ENCODE assay signal across 1 cellular context in the genomic region with DNA sequence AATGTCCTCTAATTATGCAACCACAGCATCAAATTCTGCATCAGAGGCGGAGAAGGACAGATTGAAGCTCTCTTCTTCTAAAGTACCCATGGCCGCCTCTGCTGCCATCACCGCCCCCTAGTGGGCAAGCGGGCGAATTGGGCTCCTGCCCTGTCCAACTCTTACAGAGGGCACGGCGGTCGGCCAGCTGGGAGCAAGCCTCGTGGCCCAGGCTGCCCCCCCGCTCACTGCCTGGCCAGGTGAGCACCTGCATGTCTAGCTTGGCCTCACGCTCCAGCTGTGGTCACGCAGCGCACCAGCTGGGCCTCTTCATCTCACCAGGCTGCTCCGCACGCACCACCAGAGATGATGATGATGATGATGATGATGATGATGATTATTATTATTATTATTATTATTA.
TF ChIP-seq lines count a peak whose summit lies in the region.

No MANE protein-coding gene starts in this region.

TF ChIP-seq in WTC11, 78 proteins besides CTCF, POLR2A, EP300 and RAD21 (continued from another document):
- TF ChIP-seq, protein P1, sequence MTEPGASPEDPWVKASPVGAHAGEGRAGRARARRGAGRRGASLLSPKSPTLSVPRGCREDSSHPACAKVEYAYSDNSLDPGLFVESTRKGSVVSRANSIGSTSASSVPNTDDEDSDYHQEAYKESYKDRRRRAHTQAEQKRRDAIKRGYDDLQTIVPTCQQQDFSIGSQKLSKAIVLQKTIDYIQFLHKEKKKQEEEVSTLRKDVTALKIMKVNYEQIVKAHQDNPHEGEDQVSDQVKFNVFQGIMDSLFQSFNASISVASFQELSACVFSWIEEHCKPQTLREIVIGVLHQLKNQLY (CRISPR knock-in tag; IDR thresholded peaks at IDR 0.05): no peak
- TF ChIP-seq NR2C2 (CRISPR knock-in tag; IDR thresholded peaks at IDR 0.05) (no peak), E2F5 (CRISPR knock-in tag; IDR thresholded peaks at IDR 0.05) (no peak), ZBTB21 (CRISPR knock-in tag; IDR thresholded peaks at IDR 0.05; ENCODE audit: borderline replicate concordance) (no peak)
TF ChIP-seq in WTC11: peak in this region for 0.
